11 cellular contexts compared by ENCODE assay signal in genomic region chr4:113300384-113301011, GRCh38.
DNase-seq lines count a peak whose midpoint lies in the region; ATAC-seq, FAIRE-seq and TF ChIP-seq lines count a peak whose summit lies in the region.
"Had no signal": no experiment of that assay in that cellular context is flagged by ENCODE, and none has a peak within 500 bp of the region (broad histone marks: within the 10 kb centered on the region; RNA-seq: fewer than 3 reads in every experiment).

No MANE protein-coding gene starts in this region.

- intact Hi-C loops in upper lobe of right lung (cut with DNase I), result no loop called here

- H3K9ac ChIP-seq in keratinocyte (ENCODE audit: control insufficient read depth, extremely low read depth, insufficient read depth, low read length), result no peak overlapping the region
- H3K9ac ChIP-seq: BLaER1 had no signal

- H3K9me1 ChIP-seq in keratinocyte (ENCODE audit: control insufficient read depth, extremely low read depth, insufficient read depth, low read length), result no peaks in the 10 kb centered on the region

- peaks cover 11% of the 10 kb centered on the region for H3K27me3 Mint-ChIP-seq in activated T-cell treated with anti-CD3 and anti-CD28 coated beads, Interleukin-2, amount 50 U/mL, for 24 hours
- H3K27me3 Mint-ChIP-seq in brain, result no peaks in the 10 kb centered on the region
- no peaks in the 10 kb centered on the region for H3K27me3 Mint-ChIP-seq in natural killer cell treated with Interleukin-12 subunit alpha and Interleukin-12 subunit beta and Interleukin-15 and Interleukin-18, amount 100 ng/mL, for 72 hours

- H3K36me3 ChIP-seq in keratinocyte (ENCODE audit: control insufficient read depth in 2 of 2, extremely low read depth in 1 of 2, insufficient read depth in 2 of 2, low read length in 2 of 2), result no peaks in the 10 kb centered on the region
- no peaks in the 10 kb centered on the region for H3K36me3 ChIP-seq in upper lobe of right lung
- H3K36me3 ChIP-seq: BLaER1 had no signal

- H3K4me1 Mint-ChIP-seq in activated T-cell treated with anti-CD3 and anti-CD28 coated beads, Interleukin-2, amount 50 U/mL, for 24 hours (ENCODE audit: low read depth), result peaks cover 5% of the 10 kb centered on the region
- H3K4me1 Mint-ChIP-seq in brain, result peaks cover 37% of the 10 kb centered on the region
- H3K4me1 Mint-ChIP-seq in natural killer cell treated with Interleukin-12 subunit alpha and Interleukin-12 subunit beta and Interleukin-15 and Interleukin-18, amount 100 ng/mL, for 72 hours (ENCODE audit: low read depth in 2 of 2), result no peaks in the 10 kb centered on the region

- FAIRE-seq in keratinocyte (lab: Jason Lieb, UNC), result peak; percentile 83

- ATAC-seq in upper lobe of right lung, result peak; percentile 65
- no peak for ATAC-seq in GM21390 (IDR thresholded peaks at IDR 0.05; ENCODE audit: unreplicated experiment)
- ATAC-seq in natural killer cell treated with Interleukin-12 subunit alpha and Interleukin-12 subunit beta and Interleukin-15 and Interleukin-18, amount 100 ng/mL, for 72 hours, result no peak

- H3K27ac ChIP-seq in keratinocyte (ENCODE audit: control insufficient read depth, insufficient read depth, low read length), result no peak overlapping the region
- H3K27ac ChIP-seq in upper lobe of right lung, result peak overlapping the region; percentile 37
- H3K27ac ChIP-seq: BLaER1 had no signal

- H3K27ac Mint-ChIP-seq in activated T-cell treated with anti-CD3 and anti-CD28 coated beads, Interleukin-2, amount 50 U/mL, for 24 hours, result peak overlapping the region; percentile 30
- peak overlapping the region in 3 of 5 experiments; percentile 43 to 85 (median 48) for H3K27ac Mint-ChIP-seq in brain
- H3K27ac Mint-ChIP-seq in natural killer cell treated with Interleukin-12 subunit alpha and Interleukin-12 subunit beta and Interleukin-15 and Interleukin-18, amount 100 ng/mL, for 72 hours, result no peak overlapping the region

- H2AFZ ChIP-seq in keratinocyte (ENCODE audit: control insufficient read depth, low read length), result no peak overlapping the region

- DNase-seq in activated T-cell treated with anti-CD3 and anti-CD28 coated beads, Interleukin-2, amount 50 U/mL, for 24 hours, result no peak
- DNase-seq in activated T-cell treated with anti-CD3 and anti-CD28 coated beads, Interleukin-2, amount 50 U/mL, for 1 hour, result no peak
- DNase-seq in keratinocyte (ENCODE audit: low read depth, low spot score), result no peak
- no peak for DNase-seq in upper lobe of right lung
- no peak for DNase-seq in natural killer cell treated with Interleukin-12 subunit alpha and Interleukin-12 subunit beta and Interleukin-15 and Interleukin-18, amount 100 ng/mL, for 72 hours (ENCODE audit: low spot score)
- DNase-seq in pons (ENCODE audit: low spot score), result no peak
- DNase-seq: NCI-H187 treated with DMSO at 0.1 percent for 48 hours, T1000 had no signal

- H3K4me3 ChIP-seq in keratinocyte (ENCODE audit: control insufficient read depth in 2 of 3, extremely low read depth in 1 of 3, insufficient read depth in 2 of 3, low read depth in 1 of 3, low read length in 3 of 3) (no peak overlapping the region), upper lobe of right lung (no peak overlapping the region)
- H3K4me3 ChIP-seq: BLaER1 had no signal

- H3K27me3 ChIP-seq in keratinocyte (ENCODE audit: control insufficient read depth, extremely low read depth, insufficient read depth, low read length) (no peaks in the 10 kb centered on the region), upper lobe of right lung (no peaks in the 10 kb centered on the region)
- H3K27me3 ChIP-seq: BLaER1 had no signal

- no peak overlapping the region for H3K4me2 ChIP-seq in keratinocyte (ENCODE audit: control insufficient read depth, extremely low read depth, insufficient read depth, low read depth, low read length)
- H3K4me2 ChIP-seq: BLaER1 had no signal

- no peaks in the 10 kb centered on the region for H3K4me1 ChIP-seq in keratinocyte (ENCODE audit: control insufficient read depth, extremely low read depth, insufficient read depth, low read length)
- no peaks in the 10 kb centered on the region for H3K4me1 ChIP-seq in upper lobe of right lung

- H3K9me3 Mint-ChIP-seq in activated T-cell treated with anti-CD3 and anti-CD28 coated beads, Interleukin-2, amount 50 U/mL, for 24 hours, result no peaks in the 10 kb centered on the region
- no peaks in the 10 kb centered on the region for H3K9me3 Mint-ChIP-seq in brain
- H3K9me3 Mint-ChIP-seq in natural killer cell treated with Interleukin-12 subunit alpha and Interleukin-12 subunit beta and Interleukin-15 and Interleukin-18, amount 100 ng/mL, for 72 hours, result no peaks in the 10 kb centered on the region

- no peak overlapping the region for H3K4me3 Mint-ChIP-seq in activated T-cell treated with anti-CD3 and anti-CD28 coated beads, Interleukin-2, amount 50 U/mL, for 24 hours
- H3K4me3 Mint-ChIP-seq in brain, result no peak overlapping the region
- no peak overlapping the region for H3K4me3 Mint-ChIP-seq in natural killer cell treated with Interleukin-12 subunit alpha and Interleukin-12 subunit beta and Interleukin-15 and Interleukin-18, amount 100 ng/mL, for 72 hours

- H3K79me2 ChIP-seq in keratinocyte (ENCODE audit: control insufficient read depth, insufficient read depth, low read length), result no peaks in the 10 kb centered on the region

- dilution Hi-C loops in keratinocyte (cut with MboI; ENCODE audit: extremely low pct_ligation_motif_present, low sequenced_read_pairs), result no loop called here

- H3K36me3 Mint-ChIP-seq in activated T-cell treated with anti-CD3 and anti-CD28 coated beads, Interleukin-2, amount 50 U/mL, for 24 hours (ENCODE audit: low read depth), result no peaks in the 10 kb centered on the region
- peaks cover 53% of the 10 kb centered on the region for H3K36me3 Mint-ChIP-seq in brain
- no peaks in the 10 kb centered on the region for H3K36me3 Mint-ChIP-seq in natural killer cell treated with Interleukin-12 subunit alpha and Interleukin-12 subunit beta and Interleukin-15 and Interleukin-18, amount 100 ng/mL, for 72 hours

- H3K9me3 ChIP-seq in keratinocyte (ENCODE audit: control insufficient read depth, low read depth, low read length) (no peaks in the 10 kb centered on the region), upper lobe of right lung (no peaks in the 10 kb centered on the region)
- H3K9me3 ChIP-seq: BLaER1 had no signal

- H4K20me1 ChIP-seq in keratinocyte (ENCODE audit: control insufficient read depth, extremely low read depth, insufficient read depth, low read length), result no peaks in the 10 kb centered on the region
- H4K20me1 ChIP-seq: BLaER1 had no signal

- no peak for TF ChIP-seq CTCF in brain (conservative IDR thresholded peaks at IDR 0.05)
- TF ChIP-seq CTCF in keratinocyte (optimal IDR thresholded peaks at IDR 0.05 in 1 of 3, IDR thresholded peaks at IDR 0.05 in 1 of 3, conservative IDR thresholded peaks at IDR 0.05 in 1 of 3; ENCODE audit: extremely low read depth in 1 of 3, insufficient read depth in 2 of 3, low read length in 3 of 3), result no peak
- no peak for TF ChIP-seq CTCF in upper lobe of right lung (IDR thresholded peaks at IDR 0.05)

Comparison
In these comparisons a context has a peak if more than half of its experiments do, and no peak if none do; other contexts are left out.
1. H3K27ac Mint-ChIP-seq: peak in activated T-cell treated with anti-CD3 and anti-CD28 coated beads, Interleukin-2, amount 50 U/mL, for 24 hours (single experiment) and brain (3 of 5); none in natural killer cell treated with Interleukin-12 subunit alpha and Interleukin-12 subunit beta and Interleukin-15 and Interleukin-18, amount 100 ng/mL, for 72 hours (0 of 2).